Comparison of ENCODE assay signal across 10 cellular contexts in the genomic region with DNA sequence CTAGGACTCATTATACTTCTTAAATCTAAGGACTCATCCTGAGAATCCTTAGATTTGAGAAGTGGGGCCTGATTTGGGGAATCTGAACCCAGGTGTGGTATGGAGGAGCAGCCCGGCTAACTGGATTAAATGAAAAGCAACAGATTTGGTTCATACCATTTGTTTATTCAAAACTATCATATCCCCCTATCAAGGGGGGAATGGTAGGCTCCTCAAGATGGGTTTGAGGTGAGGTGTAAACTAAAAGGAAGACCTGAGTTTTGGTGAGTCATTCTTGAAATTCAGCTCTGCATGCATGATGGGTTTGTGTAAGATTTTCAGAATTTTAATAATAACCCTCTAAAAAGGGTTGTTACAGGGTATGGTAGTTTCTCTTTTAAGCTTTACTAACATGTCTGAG. TPM values are rescaled to one million over a fixed set of nuclear protein-coding genes. Genes with fewer than 3 reads are reported as not detected.
DNase-seq lines count a peak whose midpoint lies in the region; ATAC-seq lines count a peak whose summit lies in the region.
"Had no signal": no experiment of that assay in that cellular context is flagged by ENCODE, and none has a peak within 500 bp of the region (broad histone marks: within the 10 kb centered on the region; RNA-seq: fewer than 3 reads in every experiment).

No MANE protein-coding gene starts in this region.

- intact Hi-C loops in right cardiac atrium (cut with DNase I) = loop anchor here in 2 of 4 donors (10.0 kb wide), 1 partner anchor 225 kb away; no protein-coding TSS in a partner anchor

- H3K9me3 ChIP-seq in CD4-positive, CD25-positive, alpha-beta regulatory T cell (ENCODE audit: control insufficient read depth in 2 of 2, low read length in 2 of 2) = peaks cover 6 to 13% of the 10 kb centered on the region in 2 experiments
- no peaks in the 10 kb centered on the region for H3K9me3 ChIP-seq in right cardiac atrium (ENCODE audit: control insufficient read depth, low read length)

- peak in 1 of 2 donors; percentile 26 for ATAC-seq in CD4-positive, CD25-positive, alpha-beta regulatory T cell (ENCODE audit: low read depth in 2 of 2)
- peak; percentile 92 for ATAC-seq in GM18868 (IDR thresholded peaks at IDR 0.05; ENCODE audit: unreplicated experiment)
- peak; percentile 78 for ATAC-seq in HG02642 (IDR thresholded peaks at IDR 0.05; ENCODE audit: poor library complexity, unreplicated experiment)
- peak; percentile 84 for ATAC-seq in HG03571 (IDR thresholded peaks at IDR 0.05; ENCODE audit: unreplicated experiment)
- no peak for ATAC-seq in right cardiac atrium

- peak overlapping the region; percentile 84 for H3K4me3 ChIP-seq in CD4-positive, CD25-positive, alpha-beta regulatory T cell (ENCODE audit: low read depth, low read length)
- H3K4me3 ChIP-seq in right cardiac atrium (ENCODE audit: low read length) = no peak overlapping the region
- H3K4me3 ChIP-seq: neural progenitor cell had no signal

- peak overlapping the region; percentile 5 to 76 (median 40) for H3K4me3 Mint-ChIP-seq in CD4-positive, CD25-positive, alpha-beta regulatory T cell
- H3K4me3 Mint-ChIP-seq: neural progenitor cell had no signal

- DNase-seq in CD4-positive, CD25-positive, alpha-beta regulatory T cell = peak in 2 of 3 donors; percentile 12 to 77
- DNase-seq in Ammon's horn (ENCODE audit: low spot score) = no peak
- no peak for DNase-seq in mucosa of gallbladder (ENCODE audit: low spot score)
- no peak for DNase-seq in SHP77 (lab: John Stamatoyannopoulos, UW)
- no peak for DNase-seq in right cardiac atrium
- DNase-seq: NCI-H226 had no signal

- H3K4me1 ChIP-seq in CD4-positive, CD25-positive, alpha-beta regulatory T cell (ENCODE audit: control insufficient read depth, insufficient read depth, low read length, poor library complexity, severe bottlenecking) = peaks cover 62% of the 10 kb centered on the region
- peaks cover 3% of the 10 kb centered on the region for H3K4me1 ChIP-seq in right cardiac atrium (ENCODE audit: control insufficient read depth, insufficient read depth, low read length)
- H3K4me1 ChIP-seq: neural progenitor cell had no signal

- 93% methylated on average over 1 of the region's 1 CpG for WGBS in right cardiac atrium

- peaks cover 0 to 10% (median 0%) of the 10 kb centered on the region in 7 donors for H3K9me3 Mint-ChIP-seq in CD4-positive, CD25-positive, alpha-beta regulatory T cell

- H3K36me3 ChIP-seq in CD4-positive, CD25-positive, alpha-beta regulatory T cell (ENCODE audit: control insufficient read depth, insufficient read depth, low read length) = peaks cover 11% of the 10 kb centered on the region
- H3K36me3 ChIP-seq: neural progenitor cell had no signal

- H3K36me3 Mint-ChIP-seq in CD4-positive, CD25-positive, alpha-beta regulatory T cell = peaks cover 17% of the 10 kb centered on the region

- H3K27ac Mint-ChIP-seq in CD4-positive, CD25-positive, alpha-beta regulatory T cell = peak overlapping the region in 2 of 3 donors; percentile 80 to 87
- H3K27ac Mint-ChIP-seq: neural progenitor cell had no signal

- peaks cover 20 to 50% (median 34%) of the 10 kb centered on the region in 4 donors for H3K4me1 Mint-ChIP-seq in CD4-positive, CD25-positive, alpha-beta regulatory T cell

- H3K27ac ChIP-seq in CD4-positive, CD25-positive, alpha-beta regulatory T cell (ENCODE audit: insufficient read depth, low read length, poor library complexity, severe bottlenecking) = peak overlapping the region; percentile 76
- no peak overlapping the region for H3K27ac ChIP-seq in right cardiac atrium (ENCODE audit: low read length)
- H3K27ac ChIP-seq: neural progenitor cell had no signal

- no peaks in the 10 kb centered on the region for H3K27me3 ChIP-seq in CD4-positive, CD25-positive, alpha-beta regulatory T cell (ENCODE audit: control insufficient read depth, insufficient read depth, low read length)
- H3K27me3 ChIP-seq in right cardiac atrium (ENCODE audit: control insufficient read depth, insufficient read depth) = no peaks in the 10 kb centered on the region
- H3K27me3 ChIP-seq: neural progenitor cell had no signal

- no peaks in the 10 kb centered on the region for H3K27me3 Mint-ChIP-seq in CD4-positive, CD25-positive, alpha-beta regulatory T cell

RNA-seq across cellular contexts. Expression of gene CASP6, which starts 53.4 kb away (rescaled TPM):
- 21.9 TPM for total RNA-seq in CD4-positive, CD25-positive, alpha-beta regulatory T cell
- polyA plus RNA-seq in CD4-positive, CD25-positive, alpha-beta regulatory T cell = 10 to 100 TPM; 64.5 to 88.4 (median 72.7) TPM
- total RNA-seq in mucosa of gallbladder (33.7 TPM), right cardiac atrium (10 to 100 TPM in 1 of 4 donors, 1 to 10 TPM in 3; 6.5 to 13.4 (median 8.7) TPM)
- 9.9 TPM for polyA plus RNA-seq in right cardiac atrium

Comparison
In these comparisons a context has a peak if more than half of its experiments do, and no peak if none do; other contexts are left out.
1. ATAC-seq: peak in GM18868 (single experiment), HG02642 (single experiment) and HG03571 (single experiment); none in right cardiac atrium (0 of 2).
2. DNase-seq: peak in CD4-positive, CD25-positive, alpha-beta regulatory T cell (2 of 3); none in Ammon's horn (single experiment), mucosa of gallbladder (single experiment), SHP77 (0 of 2) and right cardiac atrium (0 of 3).